Comparison of ENCODE assay signal across 1 cellular context in genomic region chr14:74491952-74492351, GRCh38.
TF ChIP-seq lines count a peak whose summit lies in the region.

No MANE protein-coding gene starts in this region.

TF ChIP-seq in HepG2, 621 proteins besides CTCF, POLR2A, EP300 and RAD21 (continues in another document):
- TF ChIP-seq SP1 (IDR thresholded peaks at IDR 0.05) (no peak), SP1 (CRISPR knock-in tag; IDR thresholded peaks at IDR 0.05) (no peak), ZNF530 (CRISPR knock-in tag; IDR thresholded peaks at IDR 0.05; ENCODE audit: low read depth) (no peak), CEBPB (IDR thresholded peaks at IDR 0.05; ENCODE audit: borderline replicate concordance, low read depth, low read length) (no peak), KLF15 (CRISPR knock-in tag; IDR thresholded peaks at IDR 0.05; ENCODE audit: borderline replicate concordance) (no peak), MYPOP (CRISPR knock-in tag; IDR thresholded peaks at IDR 0.05) (no peak), FOXM1 (CRISPR knock-in tag; IDR thresholded peaks at IDR 0.05) (no peak), ARID5B (CRISPR knock-in tag; IDR thresholded peaks at IDR 0.05) (no peak; the same call in 1 of the 2 replicates), HMGXB4 (CRISPR knock-in tag; IDR thresholded peaks at IDR 0.05; ENCODE audit: borderline replicate concordance in 1 of 2, low read depth in 1 of 2) (no peak; a peak in 1 of 4 replicates), ZNF800 (CRISPR knock-in tag; IDR thresholded peaks at IDR 0.05) (no peak), TEAD3 (CRISPR knock-in tag; optimal IDR thresholded peaks at IDR 0.05; ENCODE audit: borderline replicate concordance) (peak; percentile 71), ZNF331 (CRISPR knock-in tag; IDR thresholded peaks at IDR 0.05) (no peak), ZNF207 (IDR thresholded peaks at IDR 0.05; ENCODE audit: borderline replicate concordance) (no peak), HMGA1 (CRISPR knock-in tag; conservative IDR thresholded peaks at IDR 0.05) (no peak), CCAR2 (optimal IDR thresholded peaks at IDR 0.05; ENCODE audit: low read depth, low read length) (no peak), RBAK (CRISPR knock-in tag; IDR thresholded peaks at IDR 0.05) (no peak), MED1 (CRISPR knock-in tag; IDR thresholded peaks at IDR 0.05) (no peak), ZNF576 (CRISPR knock-in tag; IDR thresholded peaks at IDR 0.05) (no peak), ZNF747 (CRISPR knock-in tag; IDR thresholded peaks at IDR 0.05; ENCODE audit: borderline replicate concordance) (peak; percentile 46; the same call in 1 of the 2 replicates), MXD3 (CRISPR knock-in tag; IDR thresholded peaks at IDR 0.05) (no peak), TBL1XR1 (IDR thresholded peaks at IDR 0.05; ENCODE audit: borderline replicate concordance, low read length, partially characterized antibody) (no peak), MNT (IDR thresholded peaks at IDR 0.05) (no peak), SAP130 (CRISPR knock-in tag; IDR thresholded peaks at IDR 0.05; ENCODE audit: low read depth) (no peak), UBTF (CRISPR knock-in tag; IDR thresholded peaks at IDR 0.05) (no peak), ZNF672 (CRISPR knock-in tag; IDR thresholded peaks at IDR 0.05) (no peak), ZNF577 (CRISPR knock-in tag; IDR thresholded peaks at IDR 0.05; ENCODE audit: borderline replicate concordance, low read depth) (no peak), MATR3 (CRISPR knock-in tag; IDR thresholded peaks at IDR 0.05) (no peak), STAG1 (CRISPR knock-in tag; IDR thresholded peaks at IDR 0.05) (peak; percentile 47), ZBTB21 (CRISPR knock-in tag; IDR thresholded peaks at IDR 0.05) (no peak), MZF1 (CRISPR knock-in tag; IDR thresholded peaks at IDR 0.05; ENCODE audit: borderline replicate concordance) (no peak), ERF (CRISPR knock-in tag; IDR thresholded peaks at IDR 0.05) (0 out of 2 replicates have a peak, but pooled peaks have one; percentile 16), ZNF607 (CRISPR knock-in tag; IDR thresholded peaks at IDR 0.05; ENCODE audit: borderline replicate concordance) (no peak), BRF2 (CRISPR knock-in tag; IDR thresholded peaks at IDR 0.05) (no peak), ZNF451 (CRISPR knock-in tag; IDR thresholded peaks at IDR 0.05) (no peak), RARA (CRISPR knock-in tag; IDR thresholded peaks at IDR 0.05) (no peak), GLMP (CRISPR knock-in tag; IDR thresholded peaks at IDR 0.05; ENCODE audit: borderline replicate concordance) (no peak), SMAD1 (CRISPR knock-in tag; IDR thresholded peaks at IDR 0.05; ENCODE audit: borderline replicate concordance, low read depth) (no peak), SMC3 (IDR thresholded peaks at IDR 0.05; ENCODE audit: low read length) (peak; percentile 7; the same call in 1 of the 2 replicates), NCOA2 (CRISPR knock-in tag; IDR thresholded peaks at IDR 0.05) (no peak), ZNF644 (CRISPR knock-in tag; IDR thresholded peaks at IDR 0.05; ENCODE audit: low read depth) (no peak), PAF1 (CRISPR knock-in tag; IDR thresholded peaks at IDR 0.05) (no peak), ZBTB42 (CRISPR knock-in tag; IDR thresholded peaks at IDR 0.05) (no peak), ZNF567 (CRISPR knock-in tag; IDR thresholded peaks at IDR 0.05; ENCODE audit: borderline replicate concordance) (no peak), ELF3 (CRISPR knock-in tag; IDR thresholded peaks at IDR 0.05) (no peak), TFDP1 (CRISPR knock-in tag; IDR thresholded peaks at IDR 0.05; ENCODE audit: borderline replicate concordance) (no peak), MIER3 (CRISPR knock-in tag; IDR thresholded peaks at IDR 0.05; ENCODE audit: borderline replicate concordance) (no peak), ARHGAP35 (CRISPR knock-in tag; IDR thresholded peaks at IDR 0.05; ENCODE audit: borderline replicate concordance) (no peak), NFYB (CRISPR knock-in tag; IDR thresholded peaks at IDR 0.05) (peak; percentile 44), HOXA5 (CRISPR knock-in tag; IDR thresholded peaks at IDR 0.05) (no peak)
